1 cellular context compared by ENCODE assay signal in genomic region chr6:35731414-35731735, GRCh38.
TF ChIP-seq lines count a peak whose summit lies in the region.

No MANE protein-coding gene starts in this region.

TF ChIP-seq in WTC11, 78 proteins besides CTCF, POLR2A, EP300 and RAD21 (continued from another document):
- TF ChIP-seq, protein P1, sequence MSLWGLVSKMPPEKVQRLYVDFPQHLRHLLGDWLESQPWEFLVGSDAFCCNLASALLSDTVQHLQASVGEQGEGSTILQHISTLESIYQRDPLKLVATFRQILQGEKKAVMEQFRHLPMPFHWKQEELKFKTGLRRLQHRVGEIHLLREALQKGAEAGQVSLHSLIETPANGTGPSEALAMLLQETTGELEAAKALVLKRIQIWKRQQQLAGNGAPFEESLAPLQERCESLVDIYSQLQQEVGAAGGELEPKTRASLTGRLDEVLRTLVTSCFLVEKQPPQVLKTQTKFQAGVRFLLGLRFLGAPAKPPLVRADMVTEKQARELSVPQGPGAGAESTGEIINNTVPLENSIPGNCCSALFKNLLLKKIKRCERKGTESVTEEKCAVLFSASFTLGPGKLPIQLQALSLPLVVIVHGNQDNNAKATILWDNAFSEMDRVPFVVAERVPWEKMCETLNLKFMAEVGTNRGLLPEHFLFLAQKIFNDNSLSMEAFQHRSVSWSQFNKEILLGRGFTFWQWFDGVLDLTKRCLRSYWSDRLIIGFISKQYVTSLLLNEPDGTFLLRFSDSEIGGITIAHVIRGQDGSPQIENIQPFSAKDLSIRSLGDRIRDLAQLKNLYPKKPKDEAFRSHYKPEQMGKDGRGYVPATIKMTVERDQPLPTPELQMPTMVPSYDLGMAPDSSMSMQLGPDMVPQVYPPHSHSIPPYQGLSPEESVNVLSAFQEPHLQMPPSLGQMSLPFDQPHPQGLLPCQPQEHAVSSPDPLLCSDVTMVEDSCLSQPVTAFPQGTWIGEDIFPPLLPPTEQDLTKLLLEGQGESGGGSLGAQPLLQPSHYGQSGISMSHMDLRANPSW (CRISPR knock-in tag; conservative IDR thresholded peaks at IDR 0.05; ENCODE audit: low read depth): no peak
